Comparison of ENCODE assay signal across 9 cellular contexts in the genomic region with DNA sequence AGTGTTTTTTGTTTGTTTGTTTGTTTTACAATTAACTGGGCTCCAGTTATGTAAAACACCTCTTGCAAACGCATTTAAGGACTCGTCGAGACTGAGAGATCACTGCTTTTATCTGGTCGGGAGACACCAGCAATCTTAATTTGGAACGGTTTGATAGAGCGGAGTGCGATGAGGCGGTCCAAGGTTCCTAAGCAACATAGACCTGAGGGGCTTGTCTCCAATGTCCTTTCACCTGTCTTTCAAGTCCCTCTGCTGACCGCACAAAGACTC. TPM values are rescaled to one million over a fixed set of nuclear protein-coding genes. Genes with fewer than 3 reads are reported as not detected.
DNase-seq lines count a peak whose midpoint lies in the region; ATAC-seq and TF ChIP-seq lines count a peak whose summit lies in the region.
"Had no signal": no experiment of that assay in that cellular context is flagged by ENCODE, and none has a peak within 500 bp of the region (broad histone marks: within the 10 kb centered on the region; RNA-seq: fewer than 3 reads in every experiment).

No MANE protein-coding gene starts in this region.

- 0% methylated on average over 9 of the region's 9 CpGs for WGBS in mesenchymal stem cell
- WGBS in aorta, 2 donors: 1% methylated on average over 9 of the region's 9 CpGs

- H3K18ac ChIP-seq in mesenchymal stem cell (ENCODE audit: low read depth in 1 of 2, low read length in 2 of 2): peak overlapping the region; percentile 85 to 98

- peak overlapping the region; percentile 86 for H2BK15ac ChIP-seq in mesenchymal stem cell (ENCODE audit: low read depth, poor library complexity, severe bottlenecking)

- no peak overlapping the region for H2BK120ac ChIP-seq in mesenchymal stem cell (ENCODE audit: low read depth, low read length)

- peak overlapping the region; percentile 97 for H4K8ac ChIP-seq in mesenchymal stem cell (ENCODE audit: low read length)

- in situ Hi-C loops in astrocyte of the cerebellum (cut with HindIII; ENCODE audit: low sequenced_read_pairs): no loop called here

- peak overlapping the region; percentile 100 for H3K9ac ChIP-seq in mesenchymal stem cell (ENCODE audit: low read length)

- H3K14ac ChIP-seq in mesenchymal stem cell (ENCODE audit: low read length in 2 of 2): peak overlapping the region in 1 of 2 experiments; percentile 95

- H2AK5ac ChIP-seq in mesenchymal stem cell (ENCODE audit: low read length, severe bottlenecking): peak overlapping the region; percentile 73

- H3K4me1 ChIP-seq in mesenchymal stem cell (ENCODE audit: control insufficient read depth, insufficient read depth, low read depth, low read length) (peaks cover 6% of the 10 kb centered on the region), aorta (ENCODE audit: control insufficient read depth in 1 of 2, insufficient read depth in 2 of 2, low read length in 2 of 2) (no peaks in the 10 kb centered on the region)

- peak overlapping the region in 1 of 2 experiments; percentile 96 for H3K23ac ChIP-seq in mesenchymal stem cell (ENCODE audit: low read length in 2 of 2)

- DNase-seq in stimulated activated naive CD8-positive, alpha-beta T cell treated with anti-CD3 and anti-CD28 coated beads, Interleukin-15, Interleukin-2, amounts not matched to agents 100 U/mL and 50 U/mL, for 24 hours: no peak
- DNase-seq in astrocyte of the cerebellum (ENCODE audit: low read depth): no peak
- DNase-seq in mesenchymal stem cell: no peak
- DNase-seq in aorta: no peak
- no peak for DNase-seq in globus pallidus (ENCODE audit: low spot score)

- H3K27ac ChIP-seq in mesenchymal stem cell (ENCODE audit: low read length, poor library complexity, severe bottlenecking): peak overlapping the region; percentile 97
- H3K27ac ChIP-seq in aorta (ENCODE audit: low read depth in 1 of 2, low read length in 2 of 2): peak overlapping the region; percentile 28 to 81

- H3K4me1 Mint-ChIP-seq in stimulated activated naive CD8-positive, alpha-beta T cell treated with anti-CD3 and anti-CD28 coated beads, Interleukin-15, Interleukin-2, amounts not matched to agents 100 ng/mL and 50 ng/mL, for 24 hours (ENCODE audit: low read depth): peaks cover 48% of the 10 kb centered on the region

- peak overlapping the region; percentile 89 for H3K4me3 ChIP-seq in astrocyte of the cerebellum (ENCODE audit: low read depth, low read length)
- H3K4me3 ChIP-seq in mesenchymal stem cell (ENCODE audit: insufficient read depth in 1 of 2, low read depth in 1 of 2, low read length in 2 of 2): peak overlapping the region; percentile 74 to 100
- H3K4me3 ChIP-seq in aorta (ENCODE audit: low read length in 2 of 2): peak overlapping the region; percentile 72 to 81

- no peaks in the 10 kb centered on the region for H3K9me3 ChIP-seq in mesenchymal stem cell (ENCODE audit: control insufficient read depth, low read length)
- H3K9me3 ChIP-seq in aorta (ENCODE audit: control insufficient read depth, low read length): no peaks in the 10 kb centered on the region

- peak overlapping the region; percentile 99 for H3K4me3 Mint-ChIP-seq in stimulated activated naive CD8-positive, alpha-beta T cell treated with anti-CD3 and anti-CD28 coated beads, Interleukin-15, Interleukin-2, amounts not matched to agents 100 ng/mL and 50 ng/mL, for 24 hours

- peak overlapping the region; percentile 85 for H2AFZ ChIP-seq in mesenchymal stem cell (ENCODE audit: low read depth, low read length)

- H4K91ac ChIP-seq in mesenchymal stem cell (ENCODE audit: low read length): peak overlapping the region; percentile 14

- intact Hi-C loops in aorta (cut with DNase I): no loop called here

- H2BK12ac ChIP-seq in mesenchymal stem cell (ENCODE audit: low read length in 2 of 2): no peak overlapping the region

- no peak for ATAC-seq in stimulated activated naive CD8-positive, alpha-beta T cell treated with anti-CD3 and anti-CD28 coated beads, Interleukin-15, Interleukin-2, amounts not matched to agents 100 U/mL and 50 U/mL, for 24 hours
- ATAC-seq in aorta (ENCODE audit: low FRiP score) (no peak), HG02973 (IDR thresholded peaks at IDR 0.05; ENCODE audit: unreplicated experiment) (no peak), HG03571 (IDR thresholded peaks at IDR 0.05; ENCODE audit: unreplicated experiment) (no peak)

- H3K27me3 ChIP-seq in mesenchymal stem cell (ENCODE audit: control insufficient read depth in 1 of 2, insufficient read depth in 1 of 2, low read length in 2 of 2) (no peaks in the 10 kb centered on the region), aorta (ENCODE audit: control insufficient read depth in 1 of 2, insufficient read depth in 2 of 2, low read length in 1 of 2) (no peaks in the 10 kb centered on the region)

- H3K79me1 ChIP-seq in mesenchymal stem cell (replicated peaks; ENCODE audit: low read length, poor library complexity, severe bottlenecking): peaks cover 10% of the 10 kb centered on the region

- peak overlapping the region; percentile 55 to 77 for H3K4ac ChIP-seq in mesenchymal stem cell (ENCODE audit: low read depth in 1 of 2, low read length in 2 of 2)

- H3K27ac Mint-ChIP-seq in stimulated activated naive CD8-positive, alpha-beta T cell treated with anti-CD3 and anti-CD28 coated beads, Interleukin-15, Interleukin-2, amounts not matched to agents 100 ng/mL and 50 ng/mL, for 24 hours: peak overlapping the region; percentile 97

- no peaks in the 10 kb centered on the region for H3K36me3 ChIP-seq in mesenchymal stem cell (ENCODE audit: control insufficient read depth in 1 of 2, insufficient read depth in 2 of 2, low read depth in 1 of 2, low read length in 2 of 2)
- no peaks in the 10 kb centered on the region for H3K36me3 ChIP-seq in aorta (ENCODE audit: control insufficient read depth in 1 of 2, insufficient read depth in 2 of 2, low read length in 1 of 2)

- peak overlapping the region; percentile 9 for H2BK5ac ChIP-seq in mesenchymal stem cell (ENCODE audit: low read depth, low read length, poor library complexity, severe bottlenecking)

- no peak for TF ChIP-seq CTCF in astrocyte of the cerebellum (IDR thresholded peaks at IDR 0.05; ENCODE audit: low read depth, low read length, missing control alignments)

- no peaks in the 10 kb centered on the region for H3K9me3 Mint-ChIP-seq in stimulated activated naive CD8-positive, alpha-beta T cell treated with anti-CD3 and anti-CD28 coated beads, Interleukin-15, Interleukin-2, amounts not matched to agents 100 ng/mL and 50 ng/mL, for 24 hours

- H3K36me3 Mint-ChIP-seq in stimulated activated naive CD8-positive, alpha-beta T cell treated with anti-CD3 and anti-CD28 coated beads, Interleukin-15, Interleukin-2, amounts not matched to agents 100 ng/mL and 50 ng/mL, for 24 hours (ENCODE audit: low read depth): peaks cover 28% of the 10 kb centered on the region

- H3K27me3 Mint-ChIP-seq in stimulated activated naive CD8-positive, alpha-beta T cell treated with anti-CD3 and anti-CD28 coated beads, Interleukin-15, Interleukin-2, amounts not matched to agents 100 ng/mL and 50 ng/mL, for 24 hours: no peaks in the 10 kb centered on the region

- H3K4me2 ChIP-seq in mesenchymal stem cell (ENCODE audit: low read length, poor library complexity, severe bottlenecking): peak overlapping the region; percentile 78

RNA-seq across cellular contexts. Expression of a gene that starts 0.7 kb away (rescaled TPM):
- polyA plus RNA-seq in mesenchymal stem cell (2013, experiment 1 of 2): 7.7 TPM
- polyA plus RNA-seq in mesenchymal stem cell (2013, experiment 2 of 2): 7.8 TPM
- 10 to 100 TPM; 12.3 to 15.8 TPM for total RNA-seq in aorta
- 1 to 10 TPM; 1.4 to 2.8 TPM for polyA plus RNA-seq in aorta

RNA-seq across cellular contexts. Expression of a gene that starts 1.4 kb away (rescaled TPM):
- 0.11 TPM for polyA plus RNA-seq in mesenchymal stem cell (2013, experiment 1 of 2)
- polyA plus RNA-seq in mesenchymal stem cell (2013, experiment 2 of 2): 0.10 TPM
- under 1 TPM in 1 of 2 donors, not detected in 1; 0.13 TPM for total RNA-seq in aorta
- under 1 TPM in 1 of 2 donors, not detected in 1; 0.08 TPM for polyA plus RNA-seq in aorta

RNA-seq across cellular contexts. Expression of a gene that starts 56.5 kb away (rescaled TPM):
- polyA plus RNA-seq in mesenchymal stem cell (2013, experiment 1 of 2): 0.22 TPM
- 0.21 TPM for polyA plus RNA-seq in mesenchymal stem cell (2013, experiment 2 of 2)
- under 1 TPM in 1 of 2 donors, not detected in 1; 0.51 TPM for total RNA-seq in aorta
- polyA plus RNA-seq in aorta: not detected
- total RNA-seq: dermis microvascular lymphatic vessel endothelial cell had no signal
